19 cellular contexts compared by ENCODE assay signal in genomic region chr2:65120990-65121693, GRCh38. TPM values are rescaled to one million over a fixed set of nuclear protein-coding genes. Genes with fewer than 3 reads are reported as not detected.
DNase-seq lines count a peak whose midpoint lies in the region; ATAC-seq, FAIRE-seq and TF ChIP-seq lines count a peak whose summit lies in the region.
"Had no signal": no experiment of that assay in that cellular context is flagged by ENCODE, and none has a peak within 500 bp of the region (broad histone marks: within the 10 kb centered on the region; RNA-seq: fewer than 3 reads in every experiment).

No MANE protein-coding gene starts in this region.

- no peak overlapping the region for H2AFZ ChIP-seq in HepG2 (ENCODE audit: low read length)

- TF ChIP-seq CTCF in HepG2 (CRISPR knock-in tag; IDR thresholded peaks at IDR 0.05) (no peak), right lobe of liver (IDR thresholded peaks at IDR 0.05) (no peak), uterus (IDR thresholded peaks at IDR 0.05) (no peak), mucosa of descending colon (IDR thresholded peaks at IDR 0.05) (no peak)

- peak overlapping the region; percentile 28 for H4K8ac ChIP-seq in mesendoderm (ENCODE audit: low read depth, low read length)

- H2BK5ac ChIP-seq in mesendoderm (ENCODE audit: low read length): no peak overlapping the region

- in situ Hi-C loops in HepG2 (cut with HindIII; ENCODE audit: extremely low pct_ligation_motif_present, low pct_unique_long_range_greater_than_20kb): no loop called here

- no peak overlapping the region for H3K18ac ChIP-seq in mesendoderm (ENCODE audit: low read length)

- FAIRE-seq in HepG2 (lab: Jason Lieb, UNC): no peak

- DNase-seq in HepG2 (ENCODE audit: low spot score) (no peak), right lobe of liver (no peak), mesendoderm (no peak), uterus (no peak), mucosa of descending colon (no peak), NCI-H2029 treated with DMSO at 0.1 percent for 48 hours (lab: John Stamatoyannopoulos, UW) (no peak)
- no peak for DNase-seq in activated naive CD8-positive, alpha-beta T cell treated with anti-CD3 and anti-CD28 coated beads, Interleukin-2, amount 50 U/mL, for 24 hours
- DNase-seq: activated CD4-positive, alpha-beta T cell treated with anti-CD3 and anti-CD28 coated beads for 1 hour; activated naive CD4-positive, alpha-beta T cell treated with anti-CD3 and anti-CD28 coated beads, Interleukin-2, amount 50 U/mL, for 16 hours; Calu3; dorsolateral prefrontal cortex; esophagus squamous epithelium; NCI-H1105; NCI-H748 treated with DMSO at 0.1 percent for 48 hours; retina; T-helper 9 cell had no signal

- POLR2A ChIA-PET in HepG2 (lab: Yijun Ruan, JAX): interaction anchor here (4.2 kb wide), 1 partner anchor 9 kb away, joined by 20 read pairs; the partner anchor contains the start of gene RAB1A

- H3K4me1 ChIP-seq in HepG2 (ENCODE audit: insufficient read depth, low read length) (peaks cover 47% of the 10 kb centered on the region), right lobe of liver (peaks cover 0 to 62% (median 17%) of the 10 kb centered on the region in 4 donors), mesendoderm (ENCODE audit: control insufficient read depth, low read depth, low read length) (peaks cover 2% of the 10 kb centered on the region), uterus (no peaks in the 10 kb centered on the region), mucosa of descending colon (ENCODE audit: low read depth) (peaks cover 62% of the 10 kb centered on the region)

- no peaks in the 10 kb centered on the region for H3K27me3 Mint-ChIP-seq in activated naive CD8-positive, alpha-beta T cell treated with anti-CD3 and anti-CD28 coated beads, Interleukin-2, amount 50 U/mL, for 24 hours

- H2AK5ac ChIP-seq in mesendoderm (ENCODE audit: low read length): no peak overlapping the region

- CTCF ChIA-PET in HepG2 (lab: Yijun Ruan, JAX; ENCODE audit: low intra/inter-chr PET ratio, low total read pairs): no interaction called here

- no peaks in the 10 kb centered on the region for H3K27me3 ChIP-seq in HepG2 (ENCODE audit: control insufficient read depth in 1 of 2, insufficient read depth in 2 of 2, low read length in 2 of 2)
- no peaks in the 10 kb centered on the region for H3K27me3 ChIP-seq in right lobe of liver
- H3K27me3 ChIP-seq in mesendoderm (ENCODE audit: insufficient read depth, low read length, poor library complexity): no peaks in the 10 kb centered on the region
- no peaks in the 10 kb centered on the region for H3K27me3 ChIP-seq in uterus
- H3K27me3 ChIP-seq: dorsolateral prefrontal cortex, esophagus squamous epithelium, vagina had no signal

- H3K9me3 ChIP-seq in HepG2 (ENCODE audit: low read length) (no peaks in the 10 kb centered on the region), right lobe of liver (no peaks in the 10 kb centered on the region), uterus (no peaks in the 10 kb centered on the region), mucosa of descending colon (no peaks in the 10 kb centered on the region)
- H3K9me3 ChIP-seq: esophagus squamous epithelium, vagina had no signal

- H3K4me3 ChIP-seq in HepG2 (replicated peaks in 1 of 3; ENCODE audit: insufficient read depth in 1 of 3, low read depth in 2 of 3, low read length in 3 of 3): no peak overlapping the region
- H3K4me3 ChIP-seq in right lobe of liver: no peak overlapping the region
- H3K4me3 ChIP-seq in mesendoderm (ENCODE audit: low read length): no peak overlapping the region
- no peak overlapping the region for H3K4me3 ChIP-seq in uterus
- no peak overlapping the region for H3K4me3 ChIP-seq in mucosa of descending colon
- H3K4me3 ChIP-seq: dorsolateral prefrontal cortex, esophagus squamous epithelium, vagina had no signal

- intact Hi-C loops in HepG2 (cut with micrococcal nuclease; ENCODE audit: unreplicated experiment): no loop called here
- intact Hi-C loops in right lobe of liver (cut with DNase I): no loop called here
- intact Hi-C loops in uterus (cut with DNase I; ENCODE audit: low total_unique reads): no loop called here
- intact Hi-C loops in mucosa of descending colon (cut with DNase I, micrococcal nuclease): no loop called here

- H3K4me1 Mint-ChIP-seq in activated naive CD8-positive, alpha-beta T cell treated with anti-CD3 and anti-CD28 coated beads, Interleukin-2, amount 50 U/mL, for 24 hours: peaks cover 71% of the 10 kb centered on the region

- no peaks in the 10 kb centered on the region for H3K9me3 Mint-ChIP-seq in activated naive CD8-positive, alpha-beta T cell treated with anti-CD3 and anti-CD28 coated beads, Interleukin-2, amount 50 U/mL, for 24 hours

- peak overlapping the region; percentile 10 for H3K27ac Mint-ChIP-seq in activated naive CD8-positive, alpha-beta T cell treated with anti-CD3 and anti-CD28 coated beads, Interleukin-2, amount 50 U/mL, for 24 hours

- H3K9ac ChIP-seq in HepG2 (ENCODE audit: insufficient read depth, low read depth, low read length) (no peak overlapping the region), mesendoderm (ENCODE audit: low read length) (no peak overlapping the region)

- H3K27ac ChIP-seq in HepG2 (ENCODE audit: extremely low read length, insufficient read depth, low read length) (no peak overlapping the region), right lobe of liver (no peak overlapping the region), mesendoderm (ENCODE audit: low read depth, low read length) (no peak overlapping the region), uterus (no peak overlapping the region)
- H3K27ac ChIP-seq: esophagus squamous epithelium, HL-60, vagina had no signal

- ATAC-seq in HepG2 (no peak; the same call in 2 of the 3 replicates), right lobe of liver (no peak), mucosa of descending colon (no peak), GM21515 (IDR thresholded peaks at IDR 0.05; ENCODE audit: unreplicated experiment) (no peak)
- ATAC-seq in activated naive CD8-positive, alpha-beta T cell treated with anti-CD3 and anti-CD28 coated beads, Interleukin-2, amount 50 U/mL, for 24 hours: no peak

- H2BK120ac ChIP-seq in mesendoderm (ENCODE audit: low read depth, low read length): no peak overlapping the region

- H3K4me3 Mint-ChIP-seq in activated naive CD8-positive, alpha-beta T cell treated with anti-CD3 and anti-CD28 coated beads, Interleukin-2, amount 50 U/mL, for 24 hours: no peak overlapping the region

- no peak overlapping the region for H2BK15ac ChIP-seq in mesendoderm (replicated peaks; ENCODE audit: low read depth)

- no peak overlapping the region for H4K5ac ChIP-seq in mesendoderm (ENCODE audit: low read length)

- TSS peak; percentile 6 for BruUV-seq in HepG2 (replicated peaks; lab: Mats Ljungman, UMichigan)

- H3K36me3 Mint-ChIP-seq in activated naive CD8-positive, alpha-beta T cell treated with anti-CD3 and anti-CD28 coated beads, Interleukin-2, amount 50 U/mL, for 24 hours (ENCODE audit: low read depth): peaks cover 3% of the 10 kb centered on the region

- TF ChIP-seq POLR2A in HepG2 (IDR thresholded peaks at IDR 0.05; ENCODE audit: insufficient read depth in 1 of 2, low read depth in 2 of 2, low read length in 2 of 2) (no peak), right lobe of liver (IDR thresholded peaks at IDR 0.05) (no peak), uterus (IDR thresholded peaks at IDR 0.05) (no peak)

- TF ChIP-seq RAD21 in HepG2 (CRISPR knock-in tag; IDR thresholded peaks at IDR 0.05): no peak

- no peak overlapping the region for H3K4me2 ChIP-seq in HepG2 (ENCODE audit: low read depth, low read length)
- no peak overlapping the region for H3K4me2 ChIP-seq in mesendoderm (ENCODE audit: low read length)

- no peak overlapping the region for H3K4ac ChIP-seq in mesendoderm (ENCODE audit: low read depth, low read length)

- H3K79me2 ChIP-seq in HepG2 (ENCODE audit: insufficient read depth, low read length): peaks cover 99% of the 10 kb centered on the region
- peaks cover 78% of the 10 kb centered on the region for H3K79me2 ChIP-seq in mesendoderm (ENCODE audit: control insufficient read depth, insufficient read depth, low read length)

- peaks cover 2 to 22% of the 10 kb centered on the region in 2 experiments for H3K36me3 ChIP-seq in HepG2 (replicated peaks in 1 of 2; ENCODE audit: control insufficient read depth in 1 of 2, insufficient read depth in 2 of 2, low read length in 2 of 2)
- no peaks in the 10 kb centered on the region for H3K36me3 ChIP-seq in right lobe of liver
- no peaks in the 10 kb centered on the region for H3K36me3 ChIP-seq in mesendoderm (ENCODE audit: control insufficient read depth, insufficient read depth, low read length)
- no peaks in the 10 kb centered on the region for H3K36me3 ChIP-seq in uterus
- no peaks in the 10 kb centered on the region for H3K36me3 ChIP-seq in mucosa of descending colon (ENCODE audit: low read depth)
- H3K36me3 ChIP-seq: esophagus squamous epithelium, vagina had no signal

- H4K20me1 ChIP-seq in HepG2 (ENCODE audit: insufficient read depth, low read length): peaks cover 100% of the 10 kb centered on the region

- H3K79me1 ChIP-seq in mesendoderm (ENCODE audit: low read length): peaks cover 3% of the 10 kb centered on the region

- no peak overlapping the region for H3K56ac ChIP-seq in mesendoderm (ENCODE audit: low read length)

- no peak overlapping the region for H3K23ac ChIP-seq in mesendoderm (ENCODE audit: low read length)

- TF ChIP-seq EP300 in HepG2 (IDR thresholded peaks at IDR 0.05; ENCODE audit: low read depth in 2 of 2, low read length in 2 of 2) (no peak), HepG2 (CRISPR knock-in tag; IDR thresholded peaks at IDR 0.05; ENCODE audit: borderline replicate concordance) (no peak)

- 92% methylated on average over 5 of the region's 5 CpGs for WGBS in HepG2 (ENCODE audit: low lambda C conversion rate)
- WGBS in right lobe of liver (ENCODE audit: insufficient coverage, low coverage, low lambda C conversion rate, missing lambda C conversion rate): 54% methylated on average over 5 of the region's 5 CpGs
- no CpG with 5 or more reads among the region's 5 CpGs for WGBS in mesendoderm (ENCODE audit: extremely low coverage, insufficient coverage, low lambda C conversion rate)

RNA-seq across cellular contexts. Expression of gene RAB1A, which starts 8.8 kb away (rescaled TPM):
- total RNA-seq in HepG2 (2016; rRNA removed; fragmentation: Illumina TruSeq; extraction: Trizol) (206 and 311 TPM in 2 replicates), right lobe of liver (100 to 1,000 TPM in 1 of 6 experiments, 10 to 100 TPM in 5; 65.0 to 119 (median 81.3) TPM), uterus (100 to 1,000 TPM in 2 of 4 donors, 10 to 100 TPM in 2; 78.5 to 153 (median 103) TPM), mucosa of descending colon (100 to 1,000 TPM; 144 to 165 (median 151) TPM)
- 27.8 and 28.9 TPM in 2 replicates for total RNA-seq in HepG2 (2016; cell fraction: cytosol; rRNA removed; fragmentation: Illumina TruSeq; extraction: Trizol; ENCODE audit: low read depth)
- total RNA-seq in HepG2 (2016; cell fraction: insoluble cytoplasmic fraction; rRNA removed; fragmentation: Illumina TruSeq; extraction: Trizol): 208 and 306 TPM in 2 replicates
- 98.9 and 106 TPM in 2 replicates for total RNA-seq in HepG2 (2016; cell fraction: membrane; rRNA removed; fragmentation: Illumina TruSeq; extraction: Trizol)
- 101 and 108 TPM in 2 replicates for total RNA-seq in HepG2 (2016; cell fraction: nucleus; rRNA removed; fragmentation: Illumina TruSeq; extraction: Trizol)
- 174 and 226 TPM in 2 replicates for polyA plus RNA-seq in HepG2 (2011; rRNA removed)
- 101 and 153 TPM in 2 replicates for polyA plus RNA-seq in HepG2 (2011; cell fraction: cytosol; rRNA removed)
- polyA plus RNA-seq in HepG2 (2011; cell fraction: nucleus; rRNA removed): 26.7 and 44.5 TPM in 2 replicates
- 237 and 266 TPM in 2 replicates for polyA plus RNA-seq in HepG2 (2012)
- polyA plus RNA-seq in HepG2 (2016; cell fraction: cytosol; fragmentation: Illumina TruSeq; extraction: Trizol; ENCODE audit: low read depth): 46.4 and 51.5 TPM in 2 replicates
- polyA plus RNA-seq in HepG2 (2016; cell fraction: insoluble cytoplasmic fraction; fragmentation: Illumina TruSeq; extraction: Trizol; ENCODE audit: low read depth): 489 and 498 TPM in 2 replicates
- 122 and 126 TPM in 2 replicates for polyA plus RNA-seq in HepG2 (2016; cell fraction: membrane; fragmentation: Illumina TruSeq; extraction: Trizol; ENCODE audit: low read depth)
- 219 and 228 TPM in 2 replicates for polyA plus RNA-seq in HepG2 (2016; cell fraction: nucleus; fragmentation: Illumina TruSeq; extraction: Trizol; ENCODE audit: insufficient read depth, low read depth)
- 26.5 and 48.9 TPM in 2 replicates for polyA minus RNA-seq in HepG2 (2011; rRNA and poly(A)+ RNA removed; ENCODE audit: low replicate concordance)
- polyA minus RNA-seq in HepG2 (2011; cell fraction: cytosol; rRNA and poly(A)+ RNA removed): 83.1 and 93.6 TPM in 2 replicates
- 58.2 and 71.1 TPM in 2 replicates for polyA minus RNA-seq in HepG2 (2011; cell fraction: nucleus; rRNA and poly(A)+ RNA removed)
- polyA plus RNA-seq in mesendoderm (2013, experiment 1 of 2): 126 TPM
- 121 TPM for polyA plus RNA-seq in mesendoderm (2013, experiment 2 of 2)
